12 cellular contexts compared by ENCODE assay signal in genomic region chr12:75747572-75747995, GRCh38.
DNase-seq lines count a peak whose midpoint lies in the region; FAIRE-seq and TF ChIP-seq lines count a peak whose summit lies in the region.
"Had no signal": no experiment of that assay in that cellular context is flagged by ENCODE, and none has a peak within 500 bp of the region (broad histone marks: within the 10 kb centered on the region; RNA-seq: fewer than 3 reads in every experiment).

No MANE protein-coding gene starts in this region.

- intact Hi-C loops in uterus (cut with DNase I; ENCODE audit: low total_unique reads): no loop called here

- no peak overlapping the region for H3K27ac ChIP-seq in uterus

- H3K4me1 ChIP-seq in uterus: no peaks in the 10 kb centered on the region

- no peaks in the 10 kb centered on the region for H3K9me3 ChIP-seq in uterus

- peaks cover 35% of the 10 kb centered on the region for H3K4me1 Mint-ChIP-seq in mesothelial cell of epicardium
- H3K4me1 Mint-ChIP-seq: activated naive CD4-positive, alpha-beta T cell treated with anti-CD3 and anti-CD28 coated beads, Interleukin-2, amount 10 ng/mL, durations not matched to agents 7 days and 5 days had no signal

- H3K4me3 ChIP-seq in cardiac fibroblast (replicated peaks in 1 of 2; ENCODE audit: low read depth in 2 of 2, low read length in 2 of 2): no peak overlapping the region
- no peak overlapping the region for H3K4me3 ChIP-seq in uterus

- H3K36me3 Mint-ChIP-seq in mesothelial cell of epicardium: peaks cover 2% of the 10 kb centered on the region
- H3K36me3 Mint-ChIP-seq: activated naive CD4-positive, alpha-beta T cell treated with anti-CD3 and anti-CD28 coated beads, Interleukin-2, amount 10 ng/mL, durations not matched to agents 7 days and 5 days had no signal

- TF ChIP-seq POLR2A in GM12891 (IDR thresholded peaks at IDR 0.05; ENCODE audit: low read depth, low read length) (no peak), uterus (IDR thresholded peaks at IDR 0.05) (no peak)

- TF ChIP-seq CTCF in cardiac fibroblast (IDR thresholded peaks at IDR 0.05; ENCODE audit: low read depth, low read length): no peak
- TF ChIP-seq CTCF in mesothelial cell of epicardium (IDR thresholded peaks at IDR 0.05; ENCODE audit: unreplicated experiment): no peak
- TF ChIP-seq CTCF in uterus (IDR thresholded peaks at IDR 0.05): no peak

- peak; percentile 42 for DNase-seq in DMS 273 treated with DMSO at 0.1 percent for 48 hours (lab: John Stamatoyannopoulos, UW)
- peak; percentile 82 for DNase-seq in NCI-H1694 treated with DMSO at 0.1 percent for 48 hours (lab: John Stamatoyannopoulos, UW)
- DNase-seq in cardiac fibroblast (ENCODE audit: low read depth in 2 of 2): peak; percentile 56 to 84
- DNase-seq in mesothelial cell of epicardium (ENCODE audit: low spot score in 2 of 2, unreplicated experiment in 2 of 2): no peak
- no peak for DNase-seq in NCI-H526 (lab: John Stamatoyannopoulos, UW)
- DNase-seq in activated CD4-positive, CD25-positive, alpha-beta regulatory T cell treated with anti-CD3 and anti-CD28 coated beads, Interleukin-2, amount 50 U/mL, for 72 hours: no peak
- no peak for DNase-seq in GM12891 (ENCODE audit: insufficient read length, low spot score)
- no peak for DNase-seq in uterus
- DNase-seq: activated CD8-positive, alpha-beta memory T cell treated with anti-CD3 and anti-CD28 coated beads for 24 hours; activated naive CD4-positive, alpha-beta T cell treated with anti-CD3 and anti-CD28 coated beads, Interleukin-2, amount 10 ng/mL, durations not matched to agents 7 days and 5 days; cortex of kidney had no signal

- H3K9me3 Mint-ChIP-seq in mesothelial cell of epicardium: peaks cover 6% of the 10 kb centered on the region
- H3K9me3 Mint-ChIP-seq: activated naive CD4-positive, alpha-beta T cell treated with anti-CD3 and anti-CD28 coated beads, Interleukin-2, amount 10 ng/mL, durations not matched to agents 7 days and 5 days had no signal

- peak overlapping the region; percentile 50 for H3K27ac Mint-ChIP-seq in mesothelial cell of epicardium
- H3K27ac Mint-ChIP-seq: activated naive CD4-positive, alpha-beta T cell treated with anti-CD3 and anti-CD28 coated beads, Interleukin-2, amount 10 ng/mL, durations not matched to agents 7 days and 5 days had no signal

- H3K27me3 Mint-ChIP-seq in mesothelial cell of epicardium (ENCODE audit: low read depth): no peaks in the 10 kb centered on the region

- H3K27me3 ChIP-seq in uterus: no peaks in the 10 kb centered on the region

- no peak for FAIRE-seq in GM12891 (lab: Jason Lieb, UNC)

- H3K4me3 Mint-ChIP-seq in mesothelial cell of epicardium: no peak overlapping the region
- H3K4me3 Mint-ChIP-seq: activated naive CD4-positive, alpha-beta T cell treated with anti-CD3 and anti-CD28 coated beads, Interleukin-2, amount 10 ng/mL, durations not matched to agents 7 days and 5 days; neural crest cell had no signal

- H3K36me3 ChIP-seq in uterus: no peaks in the 10 kb centered on the region

TF ChIP-seq in GM12891, 5 proteins besides CTCF, POLR2A, EP300 and RAD21:
- TF ChIP-seq SPI1 (IDR thresholded peaks at IDR 0.05; ENCODE audit: low read depth, low read length) (no peak), TAF1 (IDR thresholded peaks at IDR 0.05; ENCODE audit: low read depth, low read length) (no peak), POLR2AphosphoS5 (IDR thresholded peaks at IDR 0.05; ENCODE audit: low read depth, low read length) (no peak), POU2F2 (IDR thresholded peaks at IDR 0.05; ENCODE audit: low read depth, low read length) (no peak), PAX5 (IDR thresholded peaks at IDR 0.05; ENCODE audit: insufficient read depth, low read length, severe bottlenecking) (no peak)
TF ChIP-seq in GM12891: peak in this region for 0.

Comparison
In these comparisons a context has a peak if more than half of its experiments do, and no peak if none do; other contexts are left out.
1. DNase-seq: peak in DMS 273 treated with DMSO at 0.1 percent for 48 hours (single experiment), NCI-H1694 treated with DMSO at 0.1 percent for 48 hours (single experiment) and cardiac fibroblast (2 of 2); none in mesothelial cell of epicardium (0 of 2), NCI-H526 (0 of 2), activated CD4-positive, CD25-positive, alpha-beta regulatory T cell treated with anti-CD3 and anti-CD28 coated beads, Interleukin-2, amount 50 U/mL, for 72 hours (single experiment), GM12891 (single experiment) and uterus (0 of 2).